Comparison of ENCODE assay signal across 9 cellular contexts in genomic region chr4:704971-705277, GRCh38. TPM values are rescaled to one million over a fixed set of nuclear protein-coding genes. Genes with fewer than 3 reads are reported as not detected.
DNase-seq lines count a peak whose midpoint lies in the region; ATAC-seq and TF ChIP-seq lines count a peak whose summit lies in the region.
"Had no signal": no experiment of that assay in that cellular context is flagged by ENCODE, and none has a peak within 500 bp of the region (broad histone marks: within the 10 kb centered on the region; RNA-seq: fewer than 3 reads in every experiment).

No MANE protein-coding gene starts in this region.

- no peak for TF ChIP-seq EP300 in neural cell (conservative IDR thresholded peaks at IDR 0.05; ENCODE audit: poor library complexity, severe bottlenecking)

- no peaks in the 10 kb centered on the region for H3K27me3 ChIP-seq in BLaER1
- H3K27me3 ChIP-seq in Karpas-422 (ENCODE audit: low read length): no peaks in the 10 kb centered on the region
- no peaks in the 10 kb centered on the region for H3K27me3 ChIP-seq in effector memory CD4-positive, alpha-beta T cell (replicated peaks; ENCODE audit: control insufficient read depth, insufficient read depth, low read length, poor library complexity, severe bottlenecking)
- no peaks in the 10 kb centered on the region for H3K27me3 ChIP-seq in neural cell (ENCODE audit: insufficient read depth, low read depth, low read length)

- H4K20me1 ChIP-seq in BLaER1 (peaks cover 34% of the 10 kb centered on the region), Karpas-422 (ENCODE audit: insufficient read depth, low read depth, low read length) (no peaks in the 10 kb centered on the region), neural cell (ENCODE audit: insufficient read depth) (peaks cover 2% of the 10 kb centered on the region)

- H3F3A ChIP-seq in neural cell (ENCODE audit: insufficient read depth, low read length, poor library complexity, severe bottlenecking): peaks cover 2% of the 10 kb centered on the region

- H3K79me2 ChIP-seq in Karpas-422 (ENCODE audit: low read length): peaks cover 33% of the 10 kb centered on the region
- H3K79me2 ChIP-seq in neural cell (replicated peaks; ENCODE audit: insufficient read depth, low read length): peaks cover 35% of the 10 kb centered on the region

- H3K4me1 ChIP-seq in BLaER1 (peaks cover 41% of the 10 kb centered on the region), Karpas-422 (ENCODE audit: low read length) (peaks cover 14% of the 10 kb centered on the region)
- peaks cover 15% of the 10 kb centered on the region for H3K4me1 ChIP-seq in effector memory CD4-positive, alpha-beta T cell (ENCODE audit: control insufficient read depth, insufficient read depth, low read length, poor library complexity, severe bottlenecking)

- no peak overlapping the region for H3K9ac ChIP-seq in BLaER1
- H3K9ac ChIP-seq in Karpas-422 (ENCODE audit: low read length): peak overlapping the region; percentile 54; the same call in 1 of the 2 replicates
- H3K9ac ChIP-seq in neural cell (ENCODE audit: low read length): peak overlapping the region; percentile 47

- H3K9me3 ChIP-seq in BLaER1 (peaks cover 1% of the 10 kb centered on the region; the same call in 1 of the 2 replicates), Karpas-422 (ENCODE audit: low read length) (no peaks in the 10 kb centered on the region), neural cell (ENCODE audit: low read length) (no peaks in the 10 kb centered on the region)
- H3K9me3 ChIP-seq in effector memory CD4-positive, alpha-beta T cell (ENCODE audit: control insufficient read depth, low read length): no peaks in the 10 kb centered on the region

- H2AFZ ChIP-seq in Karpas-422 (ENCODE audit: low read length): no peak overlapping the region
- H2AFZ ChIP-seq in neural cell (ENCODE audit: low read depth, low read length): no peak overlapping the region

- H3K4me2 ChIP-seq in BLaER1: peak overlapping the region; percentile 71
- peak overlapping the region; percentile 51 for H3K4me2 ChIP-seq in Karpas-422 (ENCODE audit: low read depth, low read length, poor library complexity, severe bottlenecking)
- H3K4me2 ChIP-seq in neural cell (ENCODE audit: low read length): no peak overlapping the region

- no peaks in the 10 kb centered on the region for H3K9me2 ChIP-seq in Karpas-422 (replicated peaks; ENCODE audit: insufficient read depth, low read length)
- H3K9me2 ChIP-seq in neural cell (ENCODE audit: insufficient read depth, low read length): no peaks in the 10 kb centered on the region

- no peak for TF ChIP-seq RAD21 in neural cell (conservative IDR thresholded peaks at IDR 0.05)

- peak overlapping the region; percentile 51; the same call in 1 of the 2 replicates for H3K4me3 ChIP-seq in BLaER1
- H3K4me3 ChIP-seq in Karpas-422 (ENCODE audit: low read length): peak overlapping the region; percentile 52; the same call in 1 of the 2 replicates
- H3K4me3 ChIP-seq in effector memory CD4-positive, alpha-beta T cell (ENCODE audit: insufficient read depth, low read depth, low read length, poor library complexity, severe bottlenecking): peak overlapping the region; percentile 82
- peak overlapping the region; percentile 80 for H3K4me3 ChIP-seq in neural cell (ENCODE audit: low read length)

- H3K36me3 ChIP-seq in BLaER1 (peaks cover 21% of the 10 kb centered on the region), Karpas-422 (ENCODE audit: insufficient read depth, low read length) (no peaks in the 10 kb centered on the region), neural cell (ENCODE audit: insufficient read depth, low read length) (no peaks in the 10 kb centered on the region)
- H3K36me3 ChIP-seq in effector memory CD4-positive, alpha-beta T cell (ENCODE audit: control insufficient read depth, insufficient read depth, low read length): no peaks in the 10 kb centered on the region

- ATAC-seq in GM19467 (IDR thresholded peaks at IDR 0.05; ENCODE audit: unreplicated experiment) (no peak), HG03460 (IDR thresholded peaks at IDR 0.05; ENCODE audit: unreplicated experiment) (no peak)

- no peak overlapping the region for H3K27ac ChIP-seq in BLaER1
- H3K27ac ChIP-seq in Karpas-422 (ENCODE audit: low read length): no peak overlapping the region
- H3K27ac ChIP-seq in effector memory CD4-positive, alpha-beta T cell (ENCODE audit: insufficient read depth, low read length, poor library complexity, severe bottlenecking): peak overlapping the region; percentile 88
- no peak overlapping the region for H3K27ac ChIP-seq in neural cell (ENCODE audit: low read length)

- DNase-seq in Karpas-422 (no peak), T-helper 9 cell (no peak), DMS153 (lab: John Stamatoyannopoulos, UW) (no peak)
- no peak for DNase-seq in effector memory CD4-positive, alpha-beta T cell

- TF ChIP-seq CTCF in neural cell (IDR thresholded peaks at IDR 0.05; ENCODE audit: poor library complexity, severe bottlenecking): no peak

TF ChIP-seq in neural cell, 6 proteins besides CTCF, POLR2A, EP300 and RAD21:
- TF ChIP-seq POLR2AphosphoS5 (IDR thresholded peaks at IDR 0.05) (no peak), EZH2 (IDR thresholded peaks at IDR 0.05; ENCODE audit: borderline replicate concordance, insufficient read depth, low read length, poor library complexity, severe bottlenecking) (no peak), MXI1 (conservative IDR thresholded peaks at IDR 0.05; ENCODE audit: poor library complexity, severe bottlenecking) (no peak), SMC3 (conservative IDR thresholded peaks at IDR 0.05; ENCODE audit: poor library complexity) (no peak), TAF1 (IDR thresholded peaks at IDR 0.05; ENCODE audit: low read depth) (no peak)

RNA-seq across cellular contexts. Expression of gene PCGF3, which starts 0.7 kb away (rescaled TPM):
- total RNA-seq in Karpas-422 (2014; rRNA removed; shearing (Covaris generic); ENCODE audit: low replicate concordance): 18.0 and 18.7 TPM in 2 replicates
- 117 and 131 TPM in 2 replicates for polyA plus RNA-seq in neural cell
- polyA minus RNA-seq in neural cell: 130 and 145 TPM in 2 replicates

RNA-seq across cellular contexts. Expression of gene SLC49A3, which starts 16.0 kb away (rescaled TPM):
- total RNA-seq in Karpas-422 (2014; rRNA removed; shearing (Covaris generic); ENCODE audit: low replicate concordance): not detected in 2 replicates
- not detected in 2 replicates for polyA plus RNA-seq in neural cell
- polyA minus RNA-seq in neural cell: not detected in 2 replicates
- total RNA-seq: M059J had no signal

RNA-seq across cellular contexts. Expression of gene MYL5, which starts 30.6 kb away (rescaled TPM):
- 50.5 and 72.2 TPM in 2 replicates for total RNA-seq in Karpas-422 (2014; rRNA removed; shearing (Covaris generic); ENCODE audit: low replicate concordance)
- 15.1 and 18.3 TPM in 2 replicates for polyA plus RNA-seq in neural cell
- polyA minus RNA-seq in neural cell: 9.5 and 11.4 TPM in 2 replicates

RNA-seq across cellular contexts. Expression of gene ATP5ME, which starts 30.8 kb away (rescaled TPM):
- 334 and 357 TPM in 2 replicates for total RNA-seq in Karpas-422 (2014; rRNA removed; shearing (Covaris generic); ENCODE audit: low replicate concordance)
- polyA plus RNA-seq in neural cell: 156 and 276 TPM in 2 replicates
- 34.8 and 38.3 TPM in 2 replicates for polyA minus RNA-seq in neural cell
